In genomic region chr22:38927033-38927789, GRCh38 we compare ENCODE assay signal across 8 cellular contexts. TPM values are rescaled to one million over a fixed set of nuclear protein-coding genes. Genes with fewer than 3 reads are reported as not detected.
DNase-seq lines count a peak whose midpoint lies in the region; ATAC-seq, FAIRE-seq and TF ChIP-seq lines count a peak whose summit lies in the region.

No MANE protein-coding gene starts in this region.

- TF ChIP-seq CTCF in A549 (IDR thresholded peaks at IDR 0.05), result peak; percentile 86

- DNase-seq in A549 (ENCODE audit: low read depth in 1 of 2, low spot score in 1 of 2) (peak; percentile 82 to 84), GM23248 (peak; percentile 74), SKM-1 treated with dmso at 0.1 percent for 144 hours (lab: John Stamatoyannopoulos, UW; ENCODE audit: unreplicated experiment) (peak; percentile 80), astrocyte of the hippocampus (ENCODE audit: low read depth, low spot score) (peak; percentile 84), hippocampal formation (lab: John Stamatoyannopoulos, UW) (peak; percentile 67 to 73), renal cortical epithelial cell (ENCODE audit: low read depth) (peak; percentile 47), NCI-H1092 treated with DMSO at 0.1 percent for 48 hours (lab: John Stamatoyannopoulos, UW) (no peak), RKO (ENCODE audit: low spot score) (no peak)

- H3K27me3 ChIP-seq in GM23248 (replicated peaks; ENCODE audit: insufficient read depth), result peaks cover 20% of the 10 kb centered on the region

- peak overlapping the region; percentile 71 for H3K4me2 ChIP-seq in A549
- peak overlapping the region; percentile 20 for H3K4me2 ChIP-seq in GM23248 (ENCODE audit: unreplicated experiment)

- H2AFZ ChIP-seq in GM23248, result no peak overlapping the region; the same call in 1 of the 2 replicates

- POLR2A ChIA-PET in A549 (lab: Yijun Ruan, JAX), result interaction anchor here (1.2 kb wide), 1 partner anchor 56 kb away, joined by 11 read pairs; the partner anchor contains the start of gene CBX6

- no peak for TF ChIP-seq POLR2A in A549 (IDR thresholded peaks at IDR 0.05; ENCODE audit: low read length)

- peak overlapping the region; percentile 46 for H3K4me3 ChIP-seq in A549
- H3K4me3 ChIP-seq in GM23248, result peak overlapping the region; percentile 38

- H3K79me2 ChIP-seq in GM23248 (ENCODE audit: insufficient read depth), result no peaks in the 10 kb centered on the region

- ATAC-seq in A549, result peak; percentile 90

- H3K9me3 ChIP-seq in A549 (no peaks in the 10 kb centered on the region), GM23248 (ENCODE audit: low read depth) (no peaks in the 10 kb centered on the region)

- no peaks in the 10 kb centered on the region for H3K9me2 ChIP-seq in GM23248 (ENCODE audit: insufficient read depth)

- WGBS in A549 (ENCODE audit: missing lambda C conversion rate), result 3% methylated on average over 21 of the region's 39 CpGs
- 11 to 21% methylated on average over 21 to 38 of the region's 39 CpGs for WGBS in GM23248 (ENCODE audit: low coverage in 1 of 2, low lambda C conversion rate in 2 of 2, missing lambda C conversion rate in 2 of 2), 2 experiments

- CTCF ChIA-PET in A549 (lab: Yijun Ruan, JAX), result interaction anchor here (0.5 to 5.1 kb wide), 30 partner anchors 8 to 1197 kb away, joined by 3 to 75 read pairs (median 3); partner anchors contain the start of gene CBX6

- H3F3A ChIP-seq in GM23248 (ENCODE audit: insufficient read depth), result peaks cover 24% of the 10 kb centered on the region

- in situ Hi-C loops in GM23248 (cut with MboI), result no loop called here

- no peaks in the 10 kb centered on the region for H4K20me1 ChIP-seq in GM23248 (ENCODE audit: insufficient read depth)

- TF ChIP-seq RAD21 in A549 (conservative IDR thresholded peaks at IDR 0.05 in 1 of 2, IDR thresholded peaks at IDR 0.05 in 1 of 2), result peak; percentile 53 to 68

- TF ChIP-seq EP300 in A549 (IDR thresholded peaks at IDR 0.05), result no peak

- H3K4me1 ChIP-seq in A549, result peaks cover 23% of the 10 kb centered on the region
- peaks cover 24% of the 10 kb centered on the region for H3K4me1 ChIP-seq in GM23248 (ENCODE audit: insufficient read depth)

- H3K27ac ChIP-seq in A549 (peak overlapping the region; percentile 72 to 96), GM23248 (no peak overlapping the region)

- no peak overlapping the region for H3K9ac ChIP-seq in GM23248

- FAIRE-seq in A549 (lab: Jason Lieb, UNC), result no peak

- H3K36me3 ChIP-seq in GM23248 (ENCODE audit: low read depth), result no peaks in the 10 kb centered on the region

TF ChIP-seq in A549, 52 proteins besides CTCF, POLR2A, EP300 and RAD21:
- TF ChIP-seq JUNB (IDR thresholded peaks at IDR 0.05) (no peak), BHLHE40 (IDR thresholded peaks at IDR 0.05; ENCODE audit: low read depth, low read length) (no peak), SREBF2 (IDR thresholded peaks at IDR 0.05) (no peak), SMC3 (IDR thresholded peaks at IDR 0.05) (peak; percentile 86), HOXA7 (CRISPR knock-in tag; IDR thresholded peaks at IDR 0.05) (no peak), JUN (IDR thresholded peaks at IDR 0.05) (peak in 1 of 2 experiments; percentile 44; a peak in 1 of 5 replicates), RFX5 (IDR thresholded peaks at IDR 0.05) (no peak), MAZ (IDR thresholded peaks at IDR 0.05; ENCODE audit: borderline replicate concordance, low read depth, low read length) (no peak)

RNA-seq across cellular contexts. Expression of gene APOBEC3A, which starts 30.2 kb away (rescaled TPM):
- polyA plus RNA-seq in A549 (2011; rRNA removed) (not detected in 2 replicates), A549 (2017; fragmentation: RNase III; extraction: RNeasy Plus Mini Kit Qiagen cat#74134 plus additional on column Dnase treatment) (not detected in 3 replicates), GM23248 (2016; fragmentation: Nextera tagmentation; extraction: Ambion mirVana) (not detected in 2 replicates)
- not detected in 2 replicates for polyA plus RNA-seq in A549 (2012; cell fraction: cytosol; rRNA removed)
- not detected in 2 replicates for polyA plus RNA-seq in A549 (2012; cell fraction: nucleus; rRNA removed)
- not detected in 2 replicates for polyA minus RNA-seq in A549 (2011; rRNA and poly(A)+ RNA removed)
- total RNA-seq in GM23248 (2014; rRNA removed; shearing (Covaris generic)), result not detected in 2 replicates
- total RNA-seq in renal cortical epithelial cell, result 2.1 TPM in 1 of 2 replicates, not detected in the other

RNA-seq across cellular contexts. Expression of gene APOBEC3B, which starts 54.9 kb away (rescaled TPM):
- polyA plus RNA-seq in A549 (2011; rRNA removed) (14.7 and 16.7 TPM in 2 replicates), A549 (2017; fragmentation: RNase III; extraction: RNeasy Plus Mini Kit Qiagen cat#74134 plus additional on column Dnase treatment) (17.9 to 19.6 TPM (median 19.1 TPM) in 3 replicates), GM23248 (2016; fragmentation: Nextera tagmentation; extraction: Ambion mirVana) (10.6 and 11.9 TPM in 2 replicates)
- polyA plus RNA-seq in A549 (2012; cell fraction: cytosol; rRNA removed), result 17.7 and 18.8 TPM in 2 replicates
- 23.5 and 30.0 TPM in 2 replicates for polyA plus RNA-seq in A549 (2012; cell fraction: nucleus; rRNA removed)
- polyA minus RNA-seq in A549 (2011; rRNA and poly(A)+ RNA removed), result 14.1 and 17.4 TPM in 2 replicates
- 2.3 and 4.1 TPM in 2 replicates for total RNA-seq in GM23248 (2014; rRNA removed; shearing (Covaris generic))
- total RNA-seq in renal cortical epithelial cell, result 0.15 and 4.0 TPM in 2 replicates

RNA-seq across cellular contexts. Expression of gene CBX6, which starts 55.2 kb away (rescaled TPM):
- polyA plus RNA-seq in A549 (2011; rRNA removed) (9.8 and 10.4 TPM in 2 replicates), A549 (2017; fragmentation: RNase III; extraction: RNeasy Plus Mini Kit Qiagen cat#74134 plus additional on column Dnase treatment) (22.1 to 24.0 TPM (median 22.4 TPM) in 3 replicates), GM23248 (2016; fragmentation: Nextera tagmentation; extraction: Ambion mirVana) (51.9 and 55.8 TPM in 2 replicates)
- polyA plus RNA-seq in A549 (2012; cell fraction: cytosol; rRNA removed), result 7.6 and 10.4 TPM in 2 replicates
- polyA plus RNA-seq in A549 (2012; cell fraction: nucleus; rRNA removed), result 25.0 and 36.1 TPM in 2 replicates
- polyA minus RNA-seq in A549 (2011; rRNA and poly(A)+ RNA removed), result 35.3 and 40.2 TPM in 2 replicates
- 52.1 and 52.7 TPM in 2 replicates for total RNA-seq in GM23248 (2014; rRNA removed; shearing (Covaris generic))
- 28.3 and 62.7 TPM in 2 replicates for total RNA-seq in renal cortical epithelial cell

Comparison
In these comparisons a context has a peak if more than half of its experiments do, and no peak if none do; other contexts are left out.
1. DNase-seq: peak in A549 (2 of 2), GM23248 (single experiment), SKM-1 treated with dmso at 0.1 percent for 144 hours (single experiment), astrocyte of the hippocampus (single experiment), hippocampal formation (2 of 2) and renal cortical epithelial cell (single experiment); none in NCI-H1092 treated with DMSO at 0.1 percent for 48 hours (single experiment) and RKO (single experiment).